Comparison of ENCODE assay signal across 10 cellular contexts in genomic region chr18:31680836-31681568, GRCh38. TPM values are rescaled to one million over a fixed set of nuclear protein-coding genes. Genes with fewer than 3 reads are reported as not detected.
DNase-seq lines count a peak whose midpoint lies in the region; ATAC-seq and TF ChIP-seq lines count a peak whose summit lies in the region.
"Had no signal": no experiment of that assay in that cellular context is flagged by ENCODE, and none has a peak within 500 bp of the region (broad histone marks: within the 10 kb centered on the region; RNA-seq: fewer than 3 reads in every experiment).

No MANE protein-coding gene starts in this region.

- H3K4me1 ChIP-seq in smooth muscle cell (ENCODE audit: low read depth) (peaks cover 17% of the 10 kb centered on the region), ovary (ENCODE audit: insufficient read depth) (no peaks in the 10 kb centered on the region)

- H3K27me3 ChIP-seq in smooth muscle cell (ENCODE audit: low read depth): no peaks in the 10 kb centered on the region
- no peaks in the 10 kb centered on the region for H3K27me3 ChIP-seq in ovary

- no peaks in the 10 kb centered on the region for H4K20me1 ChIP-seq in smooth muscle cell (ENCODE audit: low read depth)

- no peak for ATAC-seq in activated T-cell treated with anti-CD3 and anti-CD28 coated beads, Interleukin-2, amount 50 U/mL, for 72 hours (replicated peaks in 1 of 2)
- no peak for ATAC-seq in HG03342 (IDR thresholded peaks at IDR 0.05; ENCODE audit: unreplicated experiment)

- no peaks in the 10 kb centered on the region for H3K9me3 Mint-ChIP-seq in activated T-cell treated with anti-CD3 and anti-CD28 coated beads, Interleukin-2, amount 50 U/mL, for 72 hours
- H3K9me3 Mint-ChIP-seq in endothelial cell (ENCODE audit: unreplicated experiment): no peaks in the 10 kb centered on the region
- H3K9me3 Mint-ChIP-seq: activated CD4-positive, alpha-beta memory T cell treated with anti-CD3 and anti-CD28 coated beads, Interleukin-2, amount 10 ng/mL, durations not matched to agents 7 days and 5 days had no signal

- no peak for TF ChIP-seq EP300 in ovary (IDR thresholded peaks at IDR 0.05)

- H3F3A ChIP-seq in smooth muscle cell (ENCODE audit: low read depth): peaks cover 6% of the 10 kb centered on the region

- no peak overlapping the region for H3K27ac Mint-ChIP-seq in activated T-cell treated with anti-CD3 and anti-CD28 coated beads, Interleukin-2, amount 50 U/mL, for 72 hours
- H3K27ac Mint-ChIP-seq in endothelial cell (ENCODE audit: unreplicated experiment): no peak overlapping the region
- H3K27ac Mint-ChIP-seq: activated CD4-positive, alpha-beta memory T cell treated with anti-CD3 and anti-CD28 coated beads, Interleukin-2, amount 10 ng/mL, durations not matched to agents 7 days and 5 days had no signal

- TF ChIP-seq CTCF in NB4 (IDR thresholded peaks at IDR 0.05; ENCODE audit: low read depth, low read length): peak; percentile 21
- TF ChIP-seq CTCF in endothelial cell (IDR thresholded peaks at IDR 0.05; ENCODE audit: unreplicated experiment): peak; percentile 30
- peak; percentile 17 for TF ChIP-seq CTCF in smooth muscle cell (IDR thresholded peaks at IDR 0.05; ENCODE audit: borderline replicate concordance, insufficient read depth, poor library complexity, severe bottlenecking)
- no peak for TF ChIP-seq CTCF in ovary (IDR thresholded peaks at IDR 0.05)

- no peaks in the 10 kb centered on the region for H3K36me3 ChIP-seq in smooth muscle cell (ENCODE audit: low read depth)
- no peaks in the 10 kb centered on the region for H3K36me3 ChIP-seq in ovary

- intact Hi-C loops in ovary (cut with DNase I): no loop called here

- peaks cover 43% of the 10 kb centered on the region for H3K27me3 Mint-ChIP-seq in activated T-cell treated with anti-CD3 and anti-CD28 coated beads, Interleukin-2, amount 50 U/mL, for 72 hours (ENCODE audit: low read depth)
- H3K27me3 Mint-ChIP-seq in endothelial cell (ENCODE audit: unreplicated experiment): peaks cover 10% of the 10 kb centered on the region

- H3K4me1 Mint-ChIP-seq in activated T-cell treated with anti-CD3 and anti-CD28 coated beads, Interleukin-2, amount 50 U/mL, for 72 hours (ENCODE audit: low read depth): peaks cover 30% of the 10 kb centered on the region
- peaks cover 34% of the 10 kb centered on the region for H3K4me1 Mint-ChIP-seq in endothelial cell (ENCODE audit: unreplicated experiment)

- H3K9ac ChIP-seq in smooth muscle cell (ENCODE audit: low read depth): no peak overlapping the region

- no peak overlapping the region for H3K4me3 ChIP-seq in NB4 (ENCODE audit: low read depth, low read length)
- no peak overlapping the region for H3K4me3 ChIP-seq in smooth muscle cell
- no peak overlapping the region for H3K4me3 ChIP-seq in ovary

- 56% methylated on average over 2 of the region's 2 CpGs for WGBS in smooth muscle cell (ENCODE audit: low lambda C conversion rate)
- 89 to 95% (median 93%) methylated on average over 2 of the region's 2 CpGs for WGBS in ovary, 3 donors

- no peak overlapping the region for H3K4me3 Mint-ChIP-seq in activated T-cell treated with anti-CD3 and anti-CD28 coated beads, Interleukin-2, amount 50 U/mL, for 72 hours
- H3K4me3 Mint-ChIP-seq in endothelial cell (ENCODE audit: unreplicated experiment): no peak overlapping the region
- H3K4me3 Mint-ChIP-seq: activated CD4-positive, alpha-beta memory T cell treated with anti-CD3 and anti-CD28 coated beads, Interleukin-2, amount 10 ng/mL, durations not matched to agents 7 days and 5 days had no signal

- H3K27ac ChIP-seq in smooth muscle cell (ENCODE audit: low read depth) (no peak overlapping the region), ovary (no peak overlapping the region)

- H2AFZ ChIP-seq in smooth muscle cell (ENCODE audit: low read depth): no peak overlapping the region

- peaks cover 37% of the 10 kb centered on the region for H3K79me2 ChIP-seq in smooth muscle cell (ENCODE audit: low read depth)

- no peak overlapping the region for H3K4me2 ChIP-seq in smooth muscle cell

- TF ChIP-seq POLR2A in NB4 (IDR thresholded peaks at IDR 0.05; ENCODE audit: extremely low read depth, insufficient read length): no peak
- TF ChIP-seq POLR2A in ovary (IDR thresholded peaks at IDR 0.05): no peak

- H3K9me3 ChIP-seq in smooth muscle cell (replicated peaks; ENCODE audit: low read depth) (no peaks in the 10 kb centered on the region), ovary (no peaks in the 10 kb centered on the region)

- peak; percentile 3 to 8 for DNase-seq in activated T-cell treated with anti-CD3 and anti-CD28 coated beads, Interleukin-2, amount 50 U/mL, for 72 hours
- DNase-seq in activated T-cell treated with anti-CD3 and anti-CD28 coated beads, Interleukin-2, amount 50 U/mL, for 48 hours: no peak
- DNase-seq in NB4 (ENCODE audit: low read depth) (peak; percentile 11), endothelial cell (ENCODE audit: low spot score) (no peak), smooth muscle cell (lab: John Stamatoyannopoulos, UW; ENCODE audit: unreplicated experiment) (no peak), ovary (no peak), hippocampal formation (lab: John Stamatoyannopoulos, UW) (no peak)
- DNase-seq: activated CD4-positive, alpha-beta memory T cell treated with anti-CD3 and anti-CD28 coated beads, Interleukin-2, amount 10 ng/mL, durations not matched to agents 7 days and 5 days; NCI-H1048 had no signal

- H3K36me3 Mint-ChIP-seq in activated T-cell treated with anti-CD3 and anti-CD28 coated beads, Interleukin-2, amount 50 U/mL, for 72 hours (ENCODE audit: insufficient read depth in 2 of 2): peaks cover 0 to 2% of the 10 kb centered on the region in 2 donors
- H3K36me3 Mint-ChIP-seq in endothelial cell (ENCODE audit: low read depth, unreplicated experiment): peaks cover 3% of the 10 kb centered on the region

RNA-seq across cellular contexts. Expression of gene B4GALT6, which starts 3.4 kb away (rescaled TPM):
- 1 to 10 TPM; 2.8 to 5.0 TPM for total RNA-seq in activated T-cell treated with anti-CD3 and anti-CD28 coated beads, Interleukin-2, amount 50 U/mL, for 72 hours
- 31.6 TPM for total RNA-seq in endothelial cell (ENCODE audit: unreplicated experiment)
- total RNA-seq in smooth muscle cell: 14.4 and 15.1 TPM in 2 replicates
- 1.7 and 4.0 TPM in 2 replicates for polyA plus RNA-seq in smooth muscle cell
- total RNA-seq in ovary: 10 to 100 TPM in 3 of 7 donors, 1 to 10 TPM in 4; 3.3 to 16.5 (median 9.0) TPM
- 1 to 10 TPM; 2.1 to 6.5 TPM for polyA plus RNA-seq in ovary

Comparison
In these comparisons a context has a peak if more than half of its experiments do, and no peak if none do; other contexts are left out.
1. DNase-seq: peak in activated T-cell treated with anti-CD3 and anti-CD28 coated beads, Interleukin-2, amount 50 U/mL, for 72 hours (2 of 2) and NB4 (single experiment); none in activated T-cell treated with anti-CD3 and anti-CD28 coated beads, Interleukin-2, amount 50 U/mL, for 48 hours (0 of 2), endothelial cell (single experiment), smooth muscle cell (single experiment), ovary (0 of 5) and hippocampal formation (0 of 2).
2. CTCF ChIP-seq: peak in NB4 (single experiment), endothelial cell (single experiment) and smooth muscle cell (single experiment); none in ovary (0 of 3).